In the genomic region with DNA sequence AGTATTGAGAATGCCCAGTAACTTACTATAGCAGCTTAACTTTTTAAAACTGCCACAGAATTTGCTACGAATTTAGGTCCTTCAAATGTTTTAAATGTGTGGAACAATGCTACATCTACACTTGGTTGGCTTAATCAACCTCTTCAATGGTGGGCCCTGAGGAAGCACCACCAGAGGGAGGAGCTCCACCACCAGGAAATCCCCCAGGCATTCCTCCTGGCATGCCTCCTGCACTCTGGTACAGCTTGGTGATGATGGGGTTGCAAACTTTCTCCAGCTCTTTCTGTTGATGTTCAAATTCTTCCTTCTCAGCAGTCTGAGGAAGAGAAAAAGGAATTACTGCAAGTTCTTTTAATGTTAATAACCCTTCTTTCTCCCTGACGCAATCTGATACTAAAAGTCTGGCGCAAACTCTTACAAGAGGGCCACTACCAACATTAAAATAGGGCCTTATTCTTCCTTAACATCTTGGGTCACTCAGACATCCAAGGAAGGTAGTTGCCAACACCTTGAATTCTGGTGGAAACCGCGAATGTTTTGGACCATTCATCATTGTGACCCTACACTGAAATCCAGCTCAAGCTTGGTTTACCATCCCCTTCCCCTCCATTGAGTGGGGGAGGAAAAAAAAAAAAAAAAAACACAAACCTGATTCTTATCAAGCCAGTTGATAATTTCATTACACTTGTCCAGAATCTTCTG, we compare ENCODE assay signal across 9 cellular contexts. TPM values are rescaled to one million over a fixed set of nuclear protein-coding genes. Genes with fewer than 3 reads are reported as not detected.
A peak's percentile ranks its signal among the peaks of the same experiment; 100 is the strongest.
DNase-seq lines count a peak whose midpoint lies in the region; ATAC-seq and TF ChIP-seq lines count a peak whose summit lies in the region.
"Had no signal": no experiment of that assay in that cellular context is flagged by ENCODE, and none has a peak within 500 bp of the region (broad histone marks: within the 10 kb centered on the region; RNA-seq: fewer than 3 reads in every experiment).

No MANE protein-coding gene starts in this region.

- H2AFZ ChIP-seq in IMR-90 (replicated peaks; ENCODE audit: low read length, poor library complexity) (no peak overlapping the region), neural progenitor cell (replicated peaks) (no peak overlapping the region)

- no peak overlapping the region for H2AK5ac ChIP-seq in IMR-90 (ENCODE audit: low read depth, low read length)

- dilution Hi-C loops in IMR-90 (cut with HindIII; ENCODE audit: low sequenced_read_pairs, unreplicated experiment): no loop called here

- no peaks in the 10 kb centered on the region for H3K9me3 ChIP-seq in IMR-90 (ENCODE audit: control insufficient read depth, insufficient read depth, low read length)
- H3K9me3 ChIP-seq in neural progenitor cell (ENCODE audit: low read depth): no peaks in the 10 kb centered on the region

- H3K27me3 Mint-ChIP-seq in Calu3 (ENCODE audit: unreplicated experiment): no peaks in the 10 kb centered on the region
- peaks cover 6% of the 10 kb centered on the region for H3K27me3 Mint-ChIP-seq in neural progenitor cell (ENCODE audit: insufficient read depth, low read depth)

- H3K79me2 ChIP-seq in neural progenitor cell (ENCODE audit: low read depth): peaks cover 56% of the 10 kb centered on the region

- H3K27ac Mint-ChIP-seq in Calu3 (ENCODE audit: unreplicated experiment): no peak overlapping the region
- no peak overlapping the region for H3K27ac Mint-ChIP-seq in neural progenitor cell

- no CpG with 5 or more reads among the region's 5 CpGs for WGBS in IMR-90 (ENCODE audit: extremely low coverage in 2 of 2, insufficient read length in 1 of 2), 2 experiments

- H2BK15ac ChIP-seq in IMR-90 (ENCODE audit: low read depth, low read length): no peak overlapping the region

- H3K9me3 Mint-ChIP-seq in Calu3 (ENCODE audit: low read depth, unreplicated experiment) (no peaks in the 10 kb centered on the region), neural progenitor cell (no peaks in the 10 kb centered on the region)

- H3K18ac ChIP-seq in IMR-90 (ENCODE audit: low read depth, low read length): no peak overlapping the region

- H4K91ac ChIP-seq in IMR-90 (ENCODE audit: insufficient read depth, low read depth, low read length): no peak overlapping the region

- H3K27me3 ChIP-seq in IMR-90 (ENCODE audit: control insufficient read depth, insufficient read depth, low read length) (no peaks in the 10 kb centered on the region), brain microvascular endothelial cell (replicated peaks) (no peaks in the 10 kb centered on the region), neural progenitor cell (no peaks in the 10 kb centered on the region)

- POLR2A ChIA-PET in IMR-90 (lab: Charles Lee; ENCODE audit: unreplicated experiment): no interaction called here

- no peak overlapping the region for H3K27ac ChIP-seq in IMR-90 (ENCODE audit: insufficient read depth, low read length)
- no peak overlapping the region for H3K27ac ChIP-seq in brain microvascular endothelial cell
- no peak overlapping the region for H3K27ac ChIP-seq in neural progenitor cell

- H3K4me1 ChIP-seq in IMR-90 (ENCODE audit: control insufficient read depth, insufficient read depth, low read length): no peaks in the 10 kb centered on the region; the same call in 1 of the 2 replicates
- peaks cover 25% of the 10 kb centered on the region for H3K4me1 ChIP-seq in neural progenitor cell

- in situ Hi-C loops in IMR-90 (cut with MboI; ENCODE audit: low sequenced_read_pairs) (no loop called here), brain microvascular endothelial cell (cut with HindIII; ENCODE audit: low pct_ligation_motif_present, low sequenced_read_pairs) (no loop called here)

- H4K8ac ChIP-seq in IMR-90 (ENCODE audit: low read depth in 2 of 2, low read length in 2 of 2): no peak overlapping the region

- H4K20me1 ChIP-seq in IMR-90 (ENCODE audit: insufficient read depth, low read length): peaks cover 89% of the 10 kb centered on the region
- H4K20me1 ChIP-seq in neural progenitor cell (ENCODE audit: low read depth): peaks cover 73% of the 10 kb centered on the region

- CTCF ChIA-PET in Calu3 (lab: Charles Lee): no interaction called here
- CTCF ChIA-PET in IMR-90 (lab: Yijun Ruan, JAX): no interaction called here

- no peak overlapping the region for H4K5ac ChIP-seq in IMR-90 (ENCODE audit: low read depth, low read length)

- TF ChIP-seq CTCF in Calu3 (IDR thresholded peaks at IDR 0.05; ENCODE audit: unreplicated experiment): no peak
- TF ChIP-seq CTCF in IMR-90 (conservative IDR thresholded peaks at IDR 0.05; ENCODE audit: low read depth, low read length): no peak
- TF ChIP-seq CTCF in brain microvascular endothelial cell (IDR thresholded peaks at IDR 0.05; ENCODE audit: low read depth, low read length, missing control alignments): peak; percentile 13
- peak; percentile 10 for TF ChIP-seq CTCF in neural progenitor cell (IDR thresholded peaks at IDR 0.05)

- no peak overlapping the region for H3K4ac ChIP-seq in IMR-90 (ENCODE audit: low read depth, low read length)

- peaks cover 25 to 36% of the 10 kb centered on the region in 2 experiments; a peak in 3 of 4 replicates for H3K79me1 ChIP-seq in IMR-90 (ENCODE audit: low read depth in 1 of 2, low read length in 2 of 2)

- H3K4me3 ChIP-seq in IMR-90 (ENCODE audit: insufficient read depth, low read depth, low read length) (no peak overlapping the region), brain microvascular endothelial cell (ENCODE audit: low read depth, low read length) (peak overlapping the region; percentile 100), neural progenitor cell (no peak overlapping the region)

- no peak overlapping the region for H2BK120ac ChIP-seq in IMR-90 (ENCODE audit: low read depth, low read length)

- intact Hi-C loops in Calu3 (cut with micrococcal nuclease; ENCODE audit: unreplicated experiment) (no loop called here), IMR-90 (cut with micrococcal nuclease) (no loop called here)

- H3K36me3 ChIP-seq in IMR-90 (ENCODE audit: control insufficient read depth, insufficient read depth, low read length): peaks cover 61% of the 10 kb centered on the region
- peaks cover 71% of the 10 kb centered on the region for H3K36me3 ChIP-seq in brain microvascular endothelial cell (replicated peaks)
- H3K36me3 ChIP-seq in neural progenitor cell: peaks cover 5% of the 10 kb centered on the region

- peaks cover 6% of the 10 kb centered on the region; the same call in 1 of the 2 replicates for H3K9me1 ChIP-seq in IMR-90 (ENCODE audit: insufficient read depth, low read length)

- no peak overlapping the region for H3K56ac ChIP-seq in IMR-90 (ENCODE audit: extremely low read depth, insufficient read depth, low read length)

- H2AK9ac ChIP-seq in IMR-90 (replicated peaks; ENCODE audit: low read depth, low read length, poor library complexity): no peak overlapping the region

- H2BK20ac ChIP-seq in IMR-90 (ENCODE audit: low read depth, low read length): no peak overlapping the region

- no peak for DNase-seq in Calu3
- no peak for DNase-seq in IMR-90
- DNase-seq in brain microvascular endothelial cell: no peak
- no peak for DNase-seq in neural progenitor cell (ENCODE audit: low spot score)
- no peak for DNase-seq in NCI-H1092 treated with DMSO at 0.1 percent for 48 hours (lab: John Stamatoyannopoulos, UW)
- DNase-seq in NCI-H446 treated with DMSO at 0.1 percent for 48 hours (lab: John Stamatoyannopoulos, UW): no peak
- no peak for DNase-seq in cerebellar nuclear complex (lab: John Stamatoyannopoulos, UW)
- DNase-seq: NCI-H2029 treated with DMSO at 0.1 percent for 48 hours had no signal

- peaks cover 83% of the 10 kb centered on the region for H3F3A ChIP-seq in neural progenitor cell (ENCODE audit: low read depth)

- H3K4me1 Mint-ChIP-seq in Calu3 (ENCODE audit: low read depth, unreplicated experiment): peaks cover 14% of the 10 kb centered on the region
- H3K4me1 Mint-ChIP-seq in neural progenitor cell: peaks cover 47% of the 10 kb centered on the region

- H3K4me3 Mint-ChIP-seq in Calu3 (ENCODE audit: low read depth, unreplicated experiment) (peak overlapping the region; percentile 86), neural progenitor cell (no peak overlapping the region)

- no peak overlapping the region; the same call in 1 of the 2 replicates for H3K9ac ChIP-seq in IMR-90 (ENCODE audit: low read depth, low read length)
- no peak overlapping the region for H3K9ac ChIP-seq in neural progenitor cell

- TF ChIP-seq RAD21 in IMR-90 (IDR thresholded peaks at IDR 0.05; ENCODE audit: low read length): no peak

- no peak overlapping the region for H2BK5ac ChIP-seq in IMR-90 (ENCODE audit: low read depth, low read length, poor library complexity, severe bottlenecking)

- peaks cover 95% of the 10 kb centered on the region for H3K36me3 Mint-ChIP-seq in Calu3 (ENCODE audit: insufficient read depth, unreplicated experiment)
- H3K36me3 Mint-ChIP-seq in neural progenitor cell: peaks cover 44% of the 10 kb centered on the region

- TF ChIP-seq POLR2A in IMR-90 (IDR thresholded peaks at IDR 0.05; ENCODE audit: low read depth, low read length): no peak

- BruUV-seq in Calu3 (replicated peaks; lab: Mats Ljungman, UMichigan) (no TSS peak), IMR-90 (replicated peaks; lab: Mats Ljungman, UMichigan) (no TSS peak)

- H3K23ac ChIP-seq in IMR-90 (ENCODE audit: low read depth, low read length): peak overlapping the region; percentile 20; the same call in 1 of the 2 replicates

- no peak for ATAC-seq in IMR-90 (ENCODE audit: low read depth)
- ATAC-seq in GM19452 (IDR thresholded peaks at IDR 0.05; ENCODE audit: unreplicated experiment): no peak

- no peak overlapping the region for H3K14ac ChIP-seq in IMR-90 (replicated peaks; ENCODE audit: low read depth, low read length)

- H3K4me2 ChIP-seq in IMR-90 (ENCODE audit: low read depth, low read length) (no peak overlapping the region), neural progenitor cell (no peak overlapping the region)

TF ChIP-seq in IMR-90, 13 proteins besides CTCF, POLR2A, EP300 and RAD21 (continues in another document):
- TF ChIP-seq FOS (IDR thresholded peaks at IDR 0.05; ENCODE audit: low read depth, low read length): no peak
- no peak for TF ChIP-seq SMC3 (IDR thresholded peaks at IDR 0.05; ENCODE audit: low read depth, low read length)
- no peak for TF ChIP-seq NFE2L2 (IDR thresholded peaks at IDR 0.05; ENCODE audit: low read depth, low read length)
- TF ChIP-seq CEBPB (IDR thresholded peaks at IDR 0.05; ENCODE audit: low read depth, low read length): no peak
- TF ChIP-seq MAZ (IDR thresholded peaks at IDR 0.05; ENCODE audit: borderline replicate concordance, low read depth, low read length): no peak
- TF ChIP-seq CHD1 (IDR thresholded peaks at IDR 0.05; ENCODE audit: low read depth, low read length): no peak
- TF ChIP-seq MXI1 (IDR thresholded peaks at IDR 0.05; ENCODE audit: borderline replicate concordance, low read depth, low read length): no peak

RNA-seq across cellular contexts. Expression of gene HSPA8, which starts 4.2 kb away (rescaled TPM):
- total RNA-seq in Calu3 (2022) (1,511 and 1,624 TPM in 2 replicates), IMR-90 (2012; rRNA removed) (4,053 and 4,346 TPM in 2 replicates), neural progenitor cell (ENCODE audit: low replicate concordance) (1,453 and 1,464 TPM in 2 replicates)
- 2,309 and 2,607 TPM in 2 replicates for polyA plus RNA-seq in IMR-90 (2012; rRNA removed)
- polyA plus RNA-seq in IMR-90 (2012; cell fraction: cytosol; rRNA removed): 891 and 1,297 TPM in 2 replicates
- 378 and 1,026 TPM in 2 replicates for polyA plus RNA-seq in IMR-90 (2012; cell fraction: nucleus; rRNA removed; ENCODE audit: low replicate concordance)

Comparison
In these comparisons a context has a peak if more than half of its experiments do, and no peak if none do; other contexts are left out.
1. CTCF ChIP-seq: peak in brain microvascular endothelial cell (single experiment) and neural progenitor cell (single experiment); none in Calu3 (single experiment) and IMR-90 (single experiment).